Comparison of ENCODE assay signal across 8 cellular contexts in the genomic region with DNA sequence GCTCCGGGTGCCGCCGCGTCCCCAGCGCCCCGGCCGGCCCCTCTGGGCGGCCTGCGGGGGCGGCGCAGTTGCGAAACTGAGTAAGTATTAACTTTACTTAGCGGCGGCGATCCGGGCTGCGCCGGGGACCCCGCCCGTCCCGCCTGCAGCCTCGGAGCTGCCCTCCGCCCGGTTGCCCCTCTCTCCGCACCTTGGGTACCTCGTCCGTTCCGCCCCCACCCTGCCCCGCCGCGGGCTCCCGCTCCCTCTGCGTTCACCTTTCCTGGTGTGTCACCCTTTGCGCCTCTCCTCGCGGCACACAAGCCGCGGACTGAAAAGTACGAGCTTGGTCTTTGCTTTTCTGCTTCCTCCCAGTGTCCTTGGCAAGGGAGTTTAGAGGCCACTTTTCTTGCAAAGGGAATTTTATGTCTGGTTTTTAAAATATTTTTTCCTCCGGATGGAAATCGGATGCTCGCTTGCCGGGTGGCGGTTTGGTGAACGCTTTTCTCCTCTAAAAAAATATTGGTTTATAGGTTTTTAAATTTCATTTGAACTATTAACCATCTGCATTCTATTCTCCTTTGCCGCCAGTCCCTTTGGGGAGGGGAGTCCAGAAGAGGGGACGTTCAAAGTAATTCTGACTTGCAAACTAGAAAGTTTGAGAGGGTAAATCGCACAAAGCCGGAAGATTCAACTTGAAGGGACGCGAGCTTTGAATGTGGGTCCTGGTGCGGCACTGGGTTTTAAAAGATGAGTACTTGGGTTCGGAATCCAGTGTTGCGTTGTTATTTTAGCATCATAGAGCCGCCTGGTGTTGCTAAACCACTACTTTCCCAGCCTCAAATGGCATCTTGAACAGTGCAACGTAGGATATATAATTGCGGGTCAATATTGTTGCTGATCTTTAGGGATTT. TPM values are rescaled to one million over a fixed set of nuclear protein-coding genes. Genes with fewer than 3 reads are reported as not detected.
DNase-seq lines count a peak whose midpoint lies in the region; ATAC-seq and TF ChIP-seq lines count a peak whose summit lies in the region.

No MANE protein-coding gene starts in this region.

- no peaks in the 10 kb centered on the region for H3K9me2 ChIP-seq in SU-DHL-6 (replicated peaks; ENCODE audit: insufficient read depth, low read length)

- H3K4me3 ChIP-seq in SU-DHL-6 (ENCODE audit: insufficient read depth, low read length, poor library complexity, severe bottlenecking), result peak overlapping the region; percentile 64

- no peaks in the 10 kb centered on the region for H3K9me3 ChIP-seq in SU-DHL-6 (ENCODE audit: insufficient read depth, low read length)

- H2AFZ ChIP-seq in SU-DHL-6 (ENCODE audit: low read depth, low read length, severe bottlenecking), result peak overlapping the region; percentile 85

- DNase-seq in NOMO-1 (lab: John Stamatoyannopoulos, UW; ENCODE audit: unreplicated experiment in 2 of 2) (peak; percentile 7 to 21), NOMO-1 treated with DMSO at 0.1 percent for 48 hours (lab: John Stamatoyannopoulos, UW; ENCODE audit: unreplicated experiment) (no peak), dermis blood vessel endothelial cell (peak; percentile 76), left kidney (ENCODE audit: low read depth, low spot score) (peak; percentile 77), MV-4-11 (lab: John Stamatoyannopoulos, UW) (no peak)
- DNase-seq in stimulated activated effector memory CD8-positive, alpha-beta T cell treated with anti-CD3 and anti-CD28 coated beads, Interleukin-12 subunit alpha, Interleukin-12 subunit beta, amount 100 ng/mL, for 72 hours (ENCODE audit: low spot score in 2 of 2), result no peak

- TF ChIP-seq CTCF in SU-DHL-6 (IDR thresholded peaks at IDR 0.05; ENCODE audit: insufficient read depth, low read length, poor library complexity, severe bottlenecking), result no peak

- no peak overlapping the region for H3K27ac Mint-ChIP-seq in stimulated activated effector memory CD8-positive, alpha-beta T cell treated with anti-CD3 and anti-CD28 coated beads, Interleukin-12 subunit alpha, Interleukin-12 subunit beta, amount 100 ng/mL, for 72 hours

- no peaks in the 10 kb centered on the region for H3K9me3 Mint-ChIP-seq in stimulated activated effector memory CD8-positive, alpha-beta T cell treated with anti-CD3 and anti-CD28 coated beads, Interleukin-12 subunit alpha, Interleukin-12 subunit beta, amount 100 ng/mL, for 72 hours

- H3K27ac ChIP-seq in SU-DHL-6 (ENCODE audit: low read depth, low read length), result no peak overlapping the region

- peak overlapping the region; percentile 60 for H3K4me3 Mint-ChIP-seq in stimulated activated effector memory CD8-positive, alpha-beta T cell treated with anti-CD3 and anti-CD28 coated beads, Interleukin-12 subunit alpha, Interleukin-12 subunit beta, amount 100 ng/mL, for 72 hours

- H3K4me1 Mint-ChIP-seq in stimulated activated effector memory CD8-positive, alpha-beta T cell treated with anti-CD3 and anti-CD28 coated beads, Interleukin-12 subunit alpha, Interleukin-12 subunit beta, amount 100 ng/mL, for 72 hours, result no peaks in the 10 kb centered on the region

- H3K27me3 ChIP-seq in SU-DHL-6 (ENCODE audit: low read length), result no peaks in the 10 kb centered on the region

- no peaks in the 10 kb centered on the region for H4K20me1 ChIP-seq in SU-DHL-6 (ENCODE audit: low read depth, low read length)

- no peaks in the 10 kb centered on the region for H3K36me3 ChIP-seq in SU-DHL-6 (ENCODE audit: low read length)

- H3K9ac ChIP-seq in SU-DHL-6 (ENCODE audit: low read length), result peak overlapping the region; percentile 47

- 0 out of 2 replicates have a peak, but pooled peaks cover 4% of the 10 kb centered on the region for H3F3A ChIP-seq in SU-DHL-6 (ENCODE audit: insufficient read depth)

- H3K4me2 ChIP-seq in SU-DHL-6 (ENCODE audit: low read depth, low read length, poor library complexity, severe bottlenecking), result peak overlapping the region; percentile 86

- ATAC-seq in HG03432 (IDR thresholded peaks at IDR 0.05; ENCODE audit: unreplicated experiment), result peak; percentile 44
- ATAC-seq in stimulated activated effector memory CD8-positive, alpha-beta T cell treated with anti-CD3 and anti-CD28 coated beads, Interleukin-12 subunit alpha, Interleukin-12 subunit beta, amount 100 ng/mL, for 72 hours, result peak; percentile 41

- H3K79me2 ChIP-seq in SU-DHL-6 (ENCODE audit: insufficient read depth, low read length), result no peaks in the 10 kb centered on the region

- H3K36me3 Mint-ChIP-seq in stimulated activated effector memory CD8-positive, alpha-beta T cell treated with anti-CD3 and anti-CD28 coated beads, Interleukin-12 subunit alpha, Interleukin-12 subunit beta, amount 100 ng/mL, for 72 hours, result no peaks in the 10 kb centered on the region

RNA-seq across cellular contexts. Expression of gene RASSF8, which starts 0.8 kb away (rescaled TPM):
- 84.7 and 98.0 TPM in 2 replicates for total RNA-seq in dermis blood vessel endothelial cell

Comparison
In these comparisons a context has a peak if more than half of its experiments do, and no peak if none do; other contexts are left out.
1. DNase-seq: peak in NOMO-1 (2 of 2), dermis blood vessel endothelial cell (single experiment) and left kidney (single experiment); none in NOMO-1 treated with DMSO at 0.1 percent for 48 hours (single experiment), stimulated activated effector memory CD8-positive, alpha-beta T cell treated with anti-CD3 and anti-CD28 coated beads, Interleukin-12 subunit alpha, Interleukin-12 subunit beta, amount 100 ng/mL, for 72 hours (0 of 2) and MV-4-11 (single experiment).